Comparison of ENCODE assay signal across 25 cellular contexts in the genomic region with DNA sequence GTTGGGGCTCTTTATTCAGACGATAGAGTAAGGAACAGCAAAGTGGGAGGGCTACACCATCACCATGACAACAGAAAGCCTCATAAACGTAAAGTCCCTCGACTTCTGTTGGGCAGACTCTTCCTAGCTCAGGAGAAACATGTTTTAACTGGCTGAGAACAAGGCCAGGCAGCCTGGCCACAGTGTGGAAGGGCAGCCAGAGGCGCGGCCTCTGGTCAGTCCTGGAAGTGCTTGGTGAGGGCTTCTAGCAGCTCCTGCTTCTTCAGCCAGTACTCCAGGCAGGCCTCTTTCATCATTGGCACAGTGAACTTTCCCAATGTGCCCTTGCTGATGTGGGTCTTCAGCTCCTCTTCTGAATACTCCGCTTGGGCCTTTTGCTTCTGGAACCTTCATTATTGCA.
"Had no signal": no experiment of that assay in that cellular context is flagged by ENCODE, and none has a peak within 500 bp of the region (broad histone marks: within the 10 kb centered on the region; RNA-seq: fewer than 3 reads in every experiment).

No MANE protein-coding gene starts in this region.

- H3K79me2 ChIP-seq: hepatocyte had no signal

- DNase-seq: immature natural killer cell; kidney; left colon; left ventricle myocardium inferior; midbrain; mucosa of descending colon; naive thymus-derived CD4-positive, alpha-beta T cell; ovary; right lobe of liver; stimulated activated CD4-positive, alpha-beta T cell treated with anti-CD3 and anti-CD28 coated beads, Interleukin-1b, Interleukin-23, amount 100 ng/mL, for 48 hours; stimulated activated CD4-positive, alpha-beta T cell treated with anti-CD3 and anti-CD28 coated beads, Interleukin-2, amount 100 ng/mL, for 48 hours; stimulated activated CD4-positive, alpha-beta T cell treated with anti-CD3 and anti-CD28 coated beads, Interleukin-4, amount 100 ng/mL, for 4 hours; stimulated activated CD8-positive, alpha-beta memory T cell treated with anti-CD3 and anti-CD28 coated beads, Interleukin-4, amount 100 ng/mL, for 48 hours; stimulated activated naive CD4-positive, alpha-beta T cell treated with Interleukin-2 at 50 U/mL for 16 hours; stimulated activated naive CD8-positive, alpha-beta T cell treated with anti-CD3 and anti-CD28 coated beads, Interleukin-15, amount 100 ng/mL, for 72 hours; substantia nigra; upper lobe of right lung had no signal

- H3K4me1 ChIP-seq: left ventricle myocardium inferior, right atrium auricular region, right lobe of liver, tibial nerve, upper lobe of right lung had no signal

- H3K4me1 Mint-ChIP-seq: immature natural killer cell; naive thymus-derived CD4-positive, alpha-beta T cell; stimulated activated memory B cell treated with anti-CD40 and anti-IgM and Interleukin-4, amounts not matched to agents 10 μg/mL and 1 μg/mL and 100 μg/mL, for 72 hours; stimulated activated naive CD8-positive, alpha-beta T cell treated with anti-CD3 and anti-CD28 coated beads, Interleukin-15, amount 100 ng/mL, for 72 hours had no signal

- H3K9me3 Mint-ChIP-seq: stimulated activated memory B cell treated with anti-CD40 and anti-IgM and Interleukin-4, amounts not matched to agents 10 μg/mL and 1 μg/mL and 100 μg/mL, for 72 hours; stimulated activated naive CD8-positive, alpha-beta T cell treated with anti-CD3 and anti-CD28 coated beads, Interleukin-15, amount 100 ng/mL, for 72 hours had no signal

- H3K4me3 ChIP-seq: hepatocyte, left ventricle myocardium inferior, lung, mucosa of descending colon, ovary, right atrium auricular region, right lobe of liver, smooth muscle cell, tibial nerve, upper lobe of right lung had no signal

- H3K36me3 ChIP-seq: left ventricle myocardium inferior, ovary, right atrium auricular region, right lobe of liver, tibial nerve, upper lobe of right lung had no signal

- H2AFZ ChIP-seq: hepatocyte had no signal

- H3K4me2 ChIP-seq: hepatocyte, smooth muscle cell had no signal

- H3K4me3 Mint-ChIP-seq: immature natural killer cell; naive thymus-derived CD4-positive, alpha-beta T cell; natural killer cell treated with Interleukin-12 subunit alpha and Interleukin-12 subunit beta and Interleukin-15 and Interleukin-18, amount 100 ng/mL, for 72 hours; stimulated activated memory B cell treated with anti-CD40 and anti-IgM and Interleukin-4, amounts not matched to agents 10 μg/mL and 1 μg/mL and 100 μg/mL, for 72 hours; stimulated activated naive CD8-positive, alpha-beta T cell treated with anti-CD3 and anti-CD28 coated beads, Interleukin-15, amount 100 ng/mL, for 72 hours had no signal

- H3K36me3 Mint-ChIP-seq: immature natural killer cell; naive thymus-derived CD4-positive, alpha-beta T cell; stimulated activated memory B cell treated with anti-CD40 and anti-IgM and Interleukin-4, amounts not matched to agents 10 μg/mL and 1 μg/mL and 100 μg/mL, for 72 hours had no signal

- ATAC-seq: left colon; mucosa of descending colon; naive thymus-derived CD4-positive, alpha-beta T cell; natural killer cell treated with Interleukin-12 subunit alpha and Interleukin-12 subunit beta and Interleukin-15 and Interleukin-18, amount 100 ng/mL, for 72 hours; right lobe of liver; stimulated activated memory B cell treated with anti-CD40 and anti-IgM and Interleukin-4, amounts not matched to agents 10 μg/mL and 1 μg/mL and 100 μg/mL, for 72 hours; stimulated activated naive CD8-positive, alpha-beta T cell treated with anti-CD3 and anti-CD28 coated beads, Interleukin-15, amount 100 ng/mL, for 72 hours; upper lobe of right lung had no signal

- H3K27me3 Mint-ChIP-seq: naive thymus-derived CD4-positive, alpha-beta T cell; natural killer cell treated with Interleukin-12 subunit alpha and Interleukin-12 subunit beta and Interleukin-15 and Interleukin-18, amount 100 ng/mL, for 72 hours; progenitor cell of endocrine pancreas; stimulated activated memory B cell treated with anti-CD40 and anti-IgM and Interleukin-4, amounts not matched to agents 10 μg/mL and 1 μg/mL and 100 μg/mL, for 72 hours; stimulated activated naive CD8-positive, alpha-beta T cell treated with anti-CD3 and anti-CD28 coated beads, Interleukin-15, amount 100 ng/mL, for 72 hours had no signal

- H3K27me3 ChIP-seq: hepatocyte, ovary, right atrium auricular region, right lobe of liver, tibial nerve, upper lobe of right lung had no signal

- H3K27ac Mint-ChIP-seq: immature natural killer cell; naive thymus-derived CD4-positive, alpha-beta T cell; natural killer cell treated with Interleukin-12 subunit alpha and Interleukin-12 subunit beta and Interleukin-15 and Interleukin-18, amount 100 ng/mL, for 72 hours; progenitor cell of endocrine pancreas; stimulated activated memory B cell treated with anti-CD40 and anti-IgM and Interleukin-4, amounts not matched to agents 10 μg/mL and 1 μg/mL and 100 μg/mL, for 72 hours; stimulated activated naive CD8-positive, alpha-beta T cell treated with anti-CD3 and anti-CD28 coated beads, Interleukin-15, amount 100 ng/mL, for 72 hours had no signal

- H3K9me3 ChIP-seq: left ventricle myocardium inferior, right lobe of liver, upper lobe of right lung had no signal

- H3K27ac ChIP-seq: hepatocyte, left ventricle myocardium inferior, ovary, right atrium auricular region, right lobe of liver, tibial nerve, upper lobe of right lung had no signal
